In genomic region chr2:5020451-5020850, GRCh38 we compare ENCODE assay signal across 33 cellular contexts.
DNase-seq lines count a peak whose midpoint lies in the region; ATAC-seq and TF ChIP-seq lines count a peak whose summit lies in the region.
"Had no signal": no experiment of that assay in that cellular context is flagged by ENCODE, and none has a peak within 500 bp of the region (broad histone marks: within the 10 kb centered on the region; RNA-seq: fewer than 3 reads in every experiment).

No MANE protein-coding gene starts in this region.

- WGBS in SK-N-SH (ENCODE audit: low lambda C conversion rate) = 21% methylated on average over 6 of the region's 6 CpGs
- WGBS in hepatocyte (ENCODE audit: low lambda C conversion rate, missing lambda C conversion rate) = 45% methylated on average over 6 of the region's 6 CpGs

- TF ChIP-seq CTCF in SK-N-SH (IDR thresholded peaks at IDR 0.05) (no peak), hepatocyte (IDR thresholded peaks at IDR 0.05; ENCODE audit: poor library complexity) (no peak), dorsolateral prefrontal cortex (IDR thresholded peaks at IDR 0.05 in 54 of 56, conservative IDR thresholded peaks at IDR 0.05 in 2 of 56; ENCODE audit: low read depth in 1 of 56, partially characterized antibody in 56 of 56) (no peak), OCI-LY7 (conservative IDR thresholded peaks at IDR 0.05; ENCODE audit: low read length) (no peak)

- POLR2A ChIA-PET in SK-N-SH (lab: Yijun Ruan, JAX) (no interaction called here), OCI-LY7 (lab: Charles Lee) (interaction anchor here (0.6 kb wide), 1 partner anchor 132 kb away, joined by 3 read pairs; no protein-coding TSS in a partner anchor)

- no TSS peak for BruUV-seq in OCI-LY7 (replicated peaks; lab: Mats Ljungman, UMichigan)

- CTCF ChIA-PET in SK-N-SH (lab: Yijun Ruan, JAX) (no interaction called here), OCI-LY7 (lab: Charles Lee; ENCODE audit: unreplicated experiment) (no interaction called here)

- H3K36me3 ChIP-seq in SK-N-SH (replicated peaks in 1 of 2; ENCODE audit: control insufficient read depth in 1 of 2, insufficient read depth in 2 of 2, low read length in 1 of 2) (no peaks in the 10 kb centered on the region), hepatocyte (replicated peaks; ENCODE audit: insufficient read depth, low read depth) (no peaks in the 10 kb centered on the region), OCI-LY7 (ENCODE audit: insufficient read depth, low read length) (no peaks in the 10 kb centered on the region)
- H3K36me3 ChIP-seq: esophagus muscularis mucosa, HAP-1, heart right ventricle, neutrophil had no signal

- TF ChIP-seq EP300 in SK-N-SH (IDR thresholded peaks at IDR 0.05; ENCODE audit: borderline replicate concordance in 1 of 2, low read depth in 1 of 2, low read length in 1 of 2) = no peak

- peak; percentile 16 for DNase-seq in SK-N-SH
- peak; percentile 95 for DNase-seq in NCI-H2171 treated with DMSO at 0.1 percent for 48 hours (lab: John Stamatoyannopoulos, UW)
- DNase-seq in SHP77 treated with DMSO at 0.1 percent for 48 hours (lab: John Stamatoyannopoulos, UW) = peak; percentile 33
- no peak for DNase-seq in hepatocyte (ENCODE audit: low spot score)
- no peak for DNase-seq in dorsolateral prefrontal cortex
- DNase-seq in OCI-LY7 (ENCODE audit: low spot score) = no peak
- DNase-seq: activated CD4-positive, alpha-beta memory T cell treated with anti-CD3 and anti-CD28 coated beads, Interleukin-2, amount 10 ng/mL, durations not matched to agents 7 days and 5 days; activated CD8-positive, alpha-beta memory T cell treated with anti-CD3 and anti-CD28 coated beads, Interleukin-2, amount 50 U/mL, for 4 hours; activated naive CD4-positive, alpha-beta T cell treated with anti-CD3 and anti-CD28 coated beads, Interleukin-2, amount 50 U/mL, for 16 hours; body of pancreas; CD8-positive, alpha-beta T cell; dermis blood vessel endothelial cell; DMS79; heart right ventricle; KBM-7; kidney; left ventricle myocardium superior; NCI-H774; posterior cingulate gyrus; right cardiac atrium; RPMI8226; stimulated activated CD4-positive, alpha-beta T cell treated with anti-CD3 and anti-CD28 coated beads, Interleukin-1b, Interleukin-23, amount 100 ng/mL, for 48 hours; stimulated activated naive CD8-positive, alpha-beta T cell treated with anti-CD3 and anti-CD28 coated beads, Interleukin-15, Interleukin-2, amounts not matched to agents 100 U/mL and 50 U/mL, for 24 hours had no signal

- H3K4me2 ChIP-seq in SK-N-SH (no peak overlapping the region), hepatocyte (no peak overlapping the region), OCI-LY7 (ENCODE audit: low read length) (no peak overlapping the region)
- H3K4me2 ChIP-seq: A549, smooth muscle cell had no signal

- H3K9me2 ChIP-seq in SK-N-SH (no peaks in the 10 kb centered on the region), hepatocyte (replicated peaks; ENCODE audit: insufficient read depth) (no peaks in the 10 kb centered on the region), OCI-LY7 (ENCODE audit: insufficient read depth, low read length) (no peaks in the 10 kb centered on the region)

- H3K4me3 ChIP-seq in SK-N-SH (ENCODE audit: low read depth in 2 of 2, low read length in 1 of 2) (no peak overlapping the region), hepatocyte (no peak overlapping the region), dorsolateral prefrontal cortex (no peak overlapping the region), OCI-LY7 (ENCODE audit: low read depth, low read length, poor library complexity, severe bottlenecking) (no peak overlapping the region)
- H3K4me3 ChIP-seq: A549, body of pancreas, esophagus muscularis mucosa, HAP-1, heart right ventricle, smooth muscle cell had no signal

- peaks cover 11% of the 10 kb centered on the region; the same call in 1 of the 2 replicates for H3K9me3 ChIP-seq in SK-N-SH
- no peaks in the 10 kb centered on the region for H3K9me3 ChIP-seq in hepatocyte (ENCODE audit: low read depth)
- peaks cover 17% of the 10 kb centered on the region for H3K9me3 ChIP-seq in OCI-LY7 (ENCODE audit: low read length)
- H3K9me3 ChIP-seq: body of pancreas, HAP-1, neutrophil had no signal

- ATAC-seq in SK-N-SH treated with all-trans-retinoic acid at 6 μM for 48 hours = no peak
- ATAC-seq in GM21390 (IDR thresholded peaks at IDR 0.05; ENCODE audit: unreplicated experiment) = no peak
- ATAC-seq: A549; activated CD4-positive, CD25-positive, alpha-beta regulatory T cell treated with anti-CD3 and anti-CD28 coated beads, Interleukin-2, amount 50 U/mL, for 24 hours; body of pancreas; CD8-positive, alpha-beta T cell; heart right ventricle; left ventricle myocardium superior; right cardiac atrium; stimulated activated naive CD8-positive, alpha-beta T cell treated with anti-CD3 and anti-CD28 coated beads, Interleukin-15, Interleukin-2, amounts not matched to agents 100 U/mL and 50 U/mL, for 24 hours had no signal

- H3K27ac ChIP-seq in SK-N-SH (ENCODE audit: low read depth in 2 of 2, low read length in 1 of 2) (no peak overlapping the region; a peak in 1 of 4 replicates), hepatocyte (no peak overlapping the region), dorsolateral prefrontal cortex (no peak overlapping the region), OCI-LY7 (ENCODE audit: low read depth, low read length, poor library complexity, severe bottlenecking) (no peak overlapping the region)
- H3K27ac ChIP-seq: A549, body of pancreas, esophagus muscularis mucosa, foreskin keratinocyte, heart right ventricle, HL-60, neutrophil had no signal

- H3K27me3 ChIP-seq in SK-N-SH (ENCODE audit: insufficient read depth) (no peaks in the 10 kb centered on the region), hepatocyte (no peaks in the 10 kb centered on the region), dorsolateral prefrontal cortex (peaks cover 0 to 7% (median 0%) of the 10 kb centered on the region in 45 donors)
- H3K27me3 ChIP-seq: body of pancreas, esophagus muscularis mucosa, foreskin keratinocyte, heart right ventricle, neutrophil had no signal

- peaks cover 16% of the 10 kb centered on the region for H3F3A ChIP-seq in SK-N-SH (replicated peaks; ENCODE audit: insufficient read depth)

- H3K79me2 ChIP-seq in SK-N-SH (ENCODE audit: insufficient read depth) = no peaks in the 10 kb centered on the region
- H3K79me2 ChIP-seq in hepatocyte = no peaks in the 10 kb centered on the region
- H3K79me2 ChIP-seq in OCI-LY7 (ENCODE audit: insufficient read depth, low read depth, low read length) = no peaks in the 10 kb centered on the region

- H4K20me1 ChIP-seq in SK-N-SH (ENCODE audit: insufficient read depth) (no peaks in the 10 kb centered on the region), hepatocyte (ENCODE audit: insufficient read depth, poor library complexity, severe bottlenecking) (no peaks in the 10 kb centered on the region), OCI-LY7 (ENCODE audit: insufficient read depth, low read length) (no peaks in the 10 kb centered on the region)

- TF ChIP-seq RAD21 in SK-N-SH (IDR thresholded peaks at IDR 0.05; ENCODE audit: low read length) = no peak

- no peak overlapping the region for H3K9ac ChIP-seq in SK-N-SH

- intact Hi-C loops in dorsolateral prefrontal cortex (cut with DNase I) = no loop called here
- intact Hi-C loops in OCI-LY7 (cut with micrococcal nuclease; ENCODE audit: unreplicated experiment) = no loop called here

- no peak overlapping the region for H2AFZ ChIP-seq in SK-N-SH (ENCODE audit: low read depth)
- no peak overlapping the region for H2AFZ ChIP-seq in hepatocyte
- no peak overlapping the region for H2AFZ ChIP-seq in OCI-LY7 (ENCODE audit: low read length)

- H3K4me1 ChIP-seq in SK-N-SH (ENCODE audit: control insufficient read depth in 1 of 2, insufficient read depth in 2 of 2, low read depth in 1 of 2, low read length in 1 of 2) (peaks cover 0 to 10% of the 10 kb centered on the region in 2 experiments; a peak in 2 of 4 replicates), hepatocyte (ENCODE audit: insufficient read depth) (no peaks in the 10 kb centered on the region), OCI-LY7 (ENCODE audit: insufficient read depth, low read length, poor library complexity, severe bottlenecking) (no peaks in the 10 kb centered on the region)
- H3K4me1 ChIP-seq: A549, body of pancreas, esophagus muscularis mucosa, foreskin keratinocyte, HAP-1, heart right ventricle had no signal

TF ChIP-seq in SK-N-SH, 30 proteins besides CTCF, POLR2A, EP300 and RAD21:
- TF ChIP-seq FOXM1 (IDR thresholded peaks at IDR 0.05; ENCODE audit: low read depth) (no peak), FOSL2 (IDR thresholded peaks at IDR 0.05; ENCODE audit: borderline replicate concordance, low read depth) (no peak), IRF3 (IDR thresholded peaks at IDR 0.05; ENCODE audit: low read depth, low read length) (no peak), NFIC (IDR thresholded peaks at IDR 0.05; ENCODE audit: borderline replicate concordance) (no peak), ELF1 (IDR thresholded peaks at IDR 0.05) (no peak)

TF ChIP-seq in SK-N-SH treated with all-trans-retinoic acid at 6 μM for 48 hours, 23 proteins besides CTCF, POLR2A, EP300 and RAD21:
- no peak for TF ChIP-seq ESRRG (CRISPR knock-in tag; IDR thresholded peaks at IDR 0.05)

Comparison
In these comparisons a context has a peak if more than half of its experiments do, and no peak if none do; other contexts are left out.
1. DNase-seq: peak in SK-N-SH (single experiment), NCI-H2171 treated with DMSO at 0.1 percent for 48 hours (single experiment) and SHP77 treated with DMSO at 0.1 percent for 48 hours (single experiment); none in hepatocyte (single experiment), dorsolateral prefrontal cortex (0 of 10) and OCI-LY7 (single experiment).